1 cellular context compared by ENCODE assay signal in genomic region chr1:232937741-232938375, GRCh38.
TF ChIP-seq lines count a peak whose summit lies in the region.

No MANE protein-coding gene starts in this region.

TF ChIP-seq in K562, 482 proteins besides CTCF, POLR2A, EP300 and RAD21 (continued from another document):
- TF ChIP-seq ZNF318 (IDR thresholded peaks at IDR 0.05; ENCODE audit: borderline replicate concordance in 1 of 2, low read depth in 1 of 2) (0 out of 4 replicates have a peak, but pooled peaks of 1 of the 2 experiments have one; percentile 42), TAL1 (IDR thresholded peaks at IDR 0.05) (peak; percentile 40; the same call in 1 of the 2 replicates), ZNF121 (CRISPR knock-in tag; conservative IDR thresholded peaks at IDR 0.05) (no peak), RCOR1 (IDR thresholded peaks at IDR 0.05; ENCODE audit: borderline replicate concordance in 1 of 2, low read depth in 2 of 2, low read length in 2 of 2) (peak in 1 of 2 experiments; percentile 88; a peak in 2 of 4 replicates), FOSL1 (tag; conservative IDR thresholded peaks at IDR 0.05) (peak; percentile 49), ZEB2 (IDR thresholded peaks at IDR 0.05) (0 out of 2 replicates have a peak, but pooled peaks have one; percentile 34), TEAD4 (IDR thresholded peaks at IDR 0.05; ENCODE audit: low read length) (peak; percentile 77), TEAD4 (CRISPR knock-in tag; IDR thresholded peaks at IDR 0.05; ENCODE audit: borderline replicate concordance) (no peak), TRIM24 (IDR thresholded peaks at IDR 0.05) (peak in 1 of 2 experiments; percentile 71; a peak in 2 of 4 replicates), SOX6 (IDR thresholded peaks at IDR 0.05) (peak; percentile 85), HMBOX1 (IDR thresholded peaks at IDR 0.05) (0 out of 2 replicates have a peak, but pooled peaks have one; percentile 33), ELF1 (tag; IDR thresholded peaks at IDR 0.05) (peak; percentile 56; the same call in 1 of the 2 replicates), NCOA2 (IDR thresholded peaks at IDR 0.05; ENCODE audit: partially characterized antibody in 2 of 2) (no peak), OTX1 (CRISPR knock-in tag; IDR thresholded peaks at IDR 0.05) (0 out of 2 replicates have a peak, but pooled peaks have one; percentile 15), CEBPB (tag; IDR thresholded peaks at IDR 0.05) (peak; percentile 94)
